In the genomic region with DNA sequence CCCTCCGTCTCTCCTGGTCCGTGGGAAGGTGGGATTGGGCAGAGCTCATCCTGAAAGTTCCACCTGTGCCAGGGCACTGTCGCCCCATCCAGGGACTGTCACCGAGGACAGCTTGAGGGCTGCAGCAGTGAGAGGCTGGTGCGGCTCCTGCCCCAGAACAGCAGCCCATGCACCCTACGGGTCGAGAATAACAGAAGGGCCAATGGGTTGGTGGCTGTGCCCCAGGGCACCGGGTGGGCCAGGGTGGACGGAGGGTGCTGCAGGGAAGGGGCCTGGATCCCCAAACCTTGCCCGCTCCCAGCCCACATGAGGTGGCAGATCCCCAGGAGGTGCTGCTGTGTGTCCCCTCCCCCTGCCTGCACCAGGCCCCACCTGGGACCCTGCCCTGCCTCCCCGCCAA, we compare ENCODE assay signal across 1 cellular context.
TF ChIP-seq lines count a peak whose summit lies in the region.

No MANE protein-coding gene starts in this region.

TF ChIP-seq in WTC11, 78 proteins besides CTCF, POLR2A, EP300 and RAD21 (continued from another document):
- TF ChIP-seq FOXP4 (CRISPR knock-in tag; IDR thresholded peaks at IDR 0.05) (no peak), ESRRA (CRISPR knock-in tag; IDR thresholded peaks at IDR 0.05; ENCODE audit: borderline replicate concordance) (no peak), MYBL2 (CRISPR knock-in tag; IDR thresholded peaks at IDR 0.05) (no peak), AFF4 (CRISPR knock-in tag; IDR thresholded peaks at IDR 0.05; ENCODE audit: borderline replicate concordance) (no peak), ZNF416 (CRISPR knock-in tag; IDR thresholded peaks at IDR 0.05) (no peak), GTF2I (CRISPR knock-in tag; conservative IDR thresholded peaks at IDR 0.05) (no peak), TEAD1 (CRISPR knock-in tag; IDR thresholded peaks at IDR 0.05) (no peak)
- TF ChIP-seq, protein P1, sequence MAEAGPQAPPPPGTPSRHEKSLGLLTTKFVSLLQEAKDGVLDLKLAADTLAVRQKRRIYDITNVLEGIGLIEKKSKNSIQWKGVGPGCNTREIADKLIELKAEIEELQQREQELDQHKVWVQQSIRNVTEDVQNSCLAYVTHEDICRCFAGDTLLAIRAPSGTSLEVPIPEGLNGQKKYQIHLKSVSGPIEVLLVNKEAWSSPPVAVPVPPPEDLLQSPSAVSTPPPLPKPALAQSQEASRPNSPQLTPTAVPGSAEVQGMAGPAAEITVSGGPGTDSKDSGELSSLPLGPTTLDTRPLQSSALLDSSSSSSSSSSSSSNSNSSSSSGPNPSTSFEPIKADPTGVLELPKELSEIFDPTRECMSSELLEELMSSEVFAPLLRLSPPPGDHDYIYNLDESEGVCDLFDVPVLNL (CRISPR knock-in tag; IDR thresholded peaks at IDR 0.05; ENCODE audit: borderline replicate concordance, low read depth) = no peak
- TF ChIP-seq, protein P2, sequence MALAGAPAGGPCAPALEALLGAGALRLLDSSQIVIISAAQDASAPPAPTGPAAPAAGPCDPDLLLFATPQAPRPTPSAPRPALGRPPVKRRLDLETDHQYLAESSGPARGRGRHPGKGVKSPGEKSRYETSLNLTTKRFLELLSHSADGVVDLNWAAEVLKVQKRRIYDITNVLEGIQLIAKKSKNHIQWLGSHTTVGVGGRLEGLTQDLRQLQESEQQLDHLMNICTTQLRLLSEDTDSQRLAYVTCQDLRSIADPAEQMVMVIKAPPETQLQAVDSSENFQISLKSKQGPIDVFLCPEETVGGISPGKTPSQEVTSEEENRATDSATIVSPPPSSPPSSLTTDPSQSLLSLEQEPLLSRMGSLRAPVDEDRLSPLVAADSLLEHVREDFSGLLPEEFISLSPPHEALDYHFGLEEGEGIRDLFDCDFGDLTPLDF (CRISPR knock-in tag; IDR thresholded peaks at IDR 0.05) = no peak
- TF ChIP-seq, protein P3, sequence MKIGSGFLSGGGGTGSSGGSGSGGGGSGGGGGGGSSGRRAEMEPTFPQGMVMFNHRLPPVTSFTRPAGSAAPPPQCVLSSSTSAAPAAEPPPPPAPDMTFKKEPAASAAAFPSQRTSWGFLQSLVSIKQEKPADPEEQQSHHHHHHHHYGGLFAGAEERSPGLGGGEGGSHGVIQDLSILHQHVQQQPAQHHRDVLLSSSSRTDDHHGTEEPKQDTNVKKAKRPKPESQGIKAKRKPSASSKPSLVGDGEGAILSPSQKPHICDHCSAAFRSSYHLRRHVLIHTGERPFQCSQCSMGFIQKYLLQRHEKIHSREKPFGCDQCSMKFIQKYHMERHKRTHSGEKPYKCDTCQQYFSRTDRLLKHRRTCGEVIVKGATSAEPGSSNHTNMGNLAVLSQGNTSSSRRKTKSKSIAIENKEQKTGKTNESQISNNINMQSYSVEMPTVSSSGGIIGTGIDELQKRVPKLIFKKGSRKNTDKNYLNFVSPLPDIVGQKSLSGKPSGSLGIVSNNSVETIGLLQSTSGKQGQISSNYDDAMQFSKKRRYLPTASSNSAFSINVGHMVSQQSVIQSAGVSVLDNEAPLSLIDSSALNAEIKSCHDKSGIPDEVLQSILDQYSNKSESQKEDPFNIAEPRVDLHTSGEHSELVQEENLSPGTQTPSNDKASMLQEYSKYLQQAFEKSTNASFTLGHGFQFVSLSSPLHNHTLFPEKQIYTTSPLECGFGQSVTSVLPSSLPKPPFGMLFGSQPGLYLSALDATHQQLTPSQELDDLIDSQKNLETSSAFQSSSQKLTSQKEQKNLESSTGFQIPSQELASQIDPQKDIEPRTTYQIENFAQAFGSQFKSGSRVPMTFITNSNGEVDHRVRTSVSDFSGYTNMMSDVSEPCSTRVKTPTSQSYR (CRISPR knock-in tag; IDR thresholded peaks at IDR 0.05) = no peak
